Comparison of ENCODE assay signal across 8 cellular contexts in genomic region chr19:6372594-6373095, GRCh38. TPM values are rescaled to one million over a fixed set of nuclear protein-coding genes. Genes with fewer than 3 reads are reported as not detected.
A peak's percentile ranks its signal among the peaks of the same experiment; 100 is the strongest.
DNase-seq lines count a peak whose midpoint lies in the region; TF ChIP-seq lines count a peak whose summit lies in the region.

A gene with protein sequence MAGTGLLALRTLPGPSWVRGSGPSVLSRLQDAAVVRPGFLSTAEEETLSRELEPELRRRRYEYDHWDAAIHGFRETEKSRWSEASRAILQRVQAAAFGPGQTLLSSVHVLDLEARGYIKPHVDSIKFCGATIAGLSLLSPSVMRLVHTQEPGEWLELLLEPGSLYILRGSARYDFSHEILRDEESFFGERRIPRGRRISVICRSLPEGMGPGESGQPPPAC (plus strand): TSS chr19:6372794. CDS start chr19:6372821, 27 bp downstream.

- peaks cover 12 to 15% (median 12%) of the 10 kb centered on the region in 3 experiments; a peak in 6 of 7 replicates for H3K36me3 Mint-ChIP-seq in H9 (ENCODE audit: insufficient read depth in 1 of 3, low read depth in 3 of 3)
- peaks cover 20% of the 10 kb centered on the region for H3K36me3 Mint-ChIP-seq in nephron progenitor cell (ENCODE audit: low read depth)
- peaks cover 17% of the 10 kb centered on the region for H3K36me3 Mint-ChIP-seq in stimulated activated naive CD8-positive, alpha-beta T cell treated with anti-CD3 and anti-CD28 coated beads, Interleukin-15, Interleukin-2, amounts not matched to agents 100 ng/mL and 50 ng/mL, for 24 hours (ENCODE audit: low read depth)

- H2BK15ac ChIP-seq in H9 (ENCODE audit: low read depth, low read length), result no peak within 1 kb of the TSS

- peaks cover 9 to 19% of the 10 kb centered on the region in 2 experiments for H3K4me1 Mint-ChIP-seq in H9
- peaks cover 48% of the 10 kb centered on the region for H3K4me1 Mint-ChIP-seq in nephron progenitor cell
- H3K4me1 Mint-ChIP-seq in stimulated activated naive CD8-positive, alpha-beta T cell treated with anti-CD3 and anti-CD28 coated beads, Interleukin-15, Interleukin-2, amounts not matched to agents 100 ng/mL and 50 ng/mL, for 24 hours (ENCODE audit: low read depth), result peaks cover 13% of the 10 kb centered on the region

- H3K27me3 Mint-ChIP-seq in H9 (ENCODE audit: low read depth) (peaks cover 3% of the 10 kb centered on the region), nephron progenitor cell (ENCODE audit: low read depth, poor library complexity) (no peaks in the 10 kb centered on the region)
- H3K27me3 Mint-ChIP-seq in stimulated activated naive CD8-positive, alpha-beta T cell treated with anti-CD3 and anti-CD28 coated beads, Interleukin-15, Interleukin-2, amounts not matched to agents 100 ng/mL and 50 ng/mL, for 24 hours, result no peaks in the 10 kb centered on the region

- 0 out of 2 replicates have a peak, but pooled peaks cover 2% of the 10 kb centered on the region for H3K36me3 ChIP-seq in MG63

- no peaks in the 10 kb centered on the region for H4K20me1 ChIP-seq in H9 (ENCODE audit: control insufficient read depth, insufficient read depth, insufficient read length)

- H3K4me1 ChIP-seq in H9 (ENCODE audit: insufficient read depth, low read length), result no peaks in the 10 kb centered on the region

- no peaks in the 10 kb centered on the region for H3K23me2 ChIP-seq in H9 (ENCODE audit: insufficient read length, low read depth, low read length, poor library complexity, severe bottlenecking)

- no peak within 1 kb of the TSS for H2BK5ac ChIP-seq in H9 (ENCODE audit: insufficient read length, low read length)

- H3K79me2 ChIP-seq in H9 (ENCODE audit: insufficient read depth, low read length), result no peaks in the 10 kb centered on the region

- no peak within 1 kb of the TSS for H3K23ac ChIP-seq in H9 (ENCODE audit: insufficient read length, low read depth, low read length)

- H3K79me1 ChIP-seq in H9 (ENCODE audit: insufficient read depth, low read depth, low read length, poor library complexity, severe bottlenecking), result no peaks in the 10 kb centered on the region

- H3K27ac Mint-ChIP-seq in H9 (peak within 1 kb of the TSS; percentile 93 to 98 (median 97)), nephron progenitor cell (peak within 1 kb of the TSS; percentile 99)
- H3K27ac Mint-ChIP-seq in stimulated activated naive CD8-positive, alpha-beta T cell treated with anti-CD3 and anti-CD28 coated beads, Interleukin-15, Interleukin-2, amounts not matched to agents 100 ng/mL and 50 ng/mL, for 24 hours, result peak within 1 kb of the TSS; percentile 86

- H3K9ac ChIP-seq in H9 (ENCODE audit: extremely low read depth, insufficient read length, low read length), result peak within 1 kb of the TSS; percentile 68

- H3K4me3 Mint-ChIP-seq in H9, result peak within 1 kb of the TSS; percentile 86 to 89
- peak within 1 kb of the TSS; percentile 84 for H3K4me3 Mint-ChIP-seq in nephron progenitor cell
- peak within 1 kb of the TSS; percentile 81 for H3K4me3 Mint-ChIP-seq in stimulated activated naive CD8-positive, alpha-beta T cell treated with anti-CD3 and anti-CD28 coated beads, Interleukin-15, Interleukin-2, amounts not matched to agents 100 ng/mL and 50 ng/mL, for 24 hours

- no peak within 1 kb of the TSS for H2BK120ac ChIP-seq in H9 (ENCODE audit: low read depth, low read length, poor library complexity, severe bottlenecking)

- H2BK12ac ChIP-seq in H9 (ENCODE audit: insufficient read length, low read depth, low read length), result no peak within 1 kb of the TSS

- DNase-seq in EL (peak; percentile 100), H9 (peak; percentile 99), MG63 (peak; percentile 97), SIG-M5 (lab: John Stamatoyannopoulos, UW) (peak; percentile 97), fibroblast of villous mesenchyme (ENCODE audit: low read depth) (peak; percentile 100), nephron progenitor cell (peak; percentile 94)
- peak; percentile 94 for DNase-seq in activated gamma-delta T cell treated with anti-CD3 and anti-CD28 coated beads, Interleukin-2, amount 50 U/mL, for 16 hours (ENCODE audit: low read depth)

- no peak within 1 kb of the TSS for H3K4ac ChIP-seq in H9 (ENCODE audit: low read depth, low read length)

- no peak within 1 kb of the TSS for H3T11ph ChIP-seq in H9 (ENCODE audit: low read length)

- no peak within 1 kb of the TSS for H3K56ac ChIP-seq in H9 (ENCODE audit: insufficient read length, low read depth, low read length)

- H3K18ac ChIP-seq in H9 (ENCODE audit: insufficient read length, low read depth, low read length), result peak within 1 kb of the TSS; percentile 81

- WGBS in H9 (ENCODE audit: extremely low coverage, insufficient read length, low lambda C conversion rate), result no CpG with 5 or more reads among the region's 47 CpGs

- TF ChIP-seq CTCF in H9 (conservative IDR thresholded peaks at IDR 0.05) (no peak), fibroblast of villous mesenchyme (IDR thresholded peaks at IDR 0.05; ENCODE audit: insufficient read depth, low read depth, low read length) (no peak), nephron progenitor cell (IDR thresholded peaks at IDR 0.05) (no peak)

- H2BK20ac ChIP-seq in H9 (ENCODE audit: low read depth, low read length, poor library complexity, severe bottlenecking), result no peak within 1 kb of the TSS

- no peak within 1 kb of the TSS for H2AK5ac ChIP-seq in H9 (ENCODE audit: insufficient read length, low read length)

- H4K91ac ChIP-seq in H9 (ENCODE audit: insufficient read length, low read depth, low read length), result no peak within 1 kb of the TSS

- H3K14ac ChIP-seq in H9 (ENCODE audit: insufficient read depth, low read length), result peak within 1 kb of the TSS; percentile 78

- H3K9me3 ChIP-seq in H9 (ENCODE audit: control insufficient read depth, low read depth, low read length) (no peaks in the 10 kb centered on the region), MG63 (no peaks in the 10 kb centered on the region)

- H4K5ac ChIP-seq in H9 (ENCODE audit: insufficient read length, low read depth, low read length), result no peak within 1 kb of the TSS

- peak within 1 kb of the TSS; percentile 50 for H3K27ac ChIP-seq in H9 (ENCODE audit: insufficient read length, low read depth, low read length)

- H2AFZ ChIP-seq in H9 (ENCODE audit: low read length), result peak within 1 kb of the TSS; percentile 71

- H3K4me2 ChIP-seq in H9 (ENCODE audit: insufficient read depth, insufficient read length, low read length), result peak within 1 kb of the TSS; percentile 41

- H3K9me3 Mint-ChIP-seq in H9, result no peaks in the 10 kb centered on the region
- no peaks in the 10 kb centered on the region for H3K9me3 Mint-ChIP-seq in nephron progenitor cell
- H3K9me3 Mint-ChIP-seq in stimulated activated naive CD8-positive, alpha-beta T cell treated with anti-CD3 and anti-CD28 coated beads, Interleukin-15, Interleukin-2, amounts not matched to agents 100 ng/mL and 50 ng/mL, for 24 hours, result no peaks in the 10 kb centered on the region

- H3K4me3 ChIP-seq in MG63 (peak within 1 kb of the TSS; percentile 73), fibroblast of villous mesenchyme (ENCODE audit: low read depth, low read length) (peak within 1 kb of the TSS; percentile 82)

- H4K8ac ChIP-seq in H9 (replicated peaks; ENCODE audit: insufficient read length, low read depth, low read length), result no peak within 1 kb of the TSS

- no peaks in the 10 kb centered on the region for H3K27me3 ChIP-seq in H9 (ENCODE audit: insufficient read depth, low read length)
- no peaks in the 10 kb centered on the region for H3K27me3 ChIP-seq in MG63

RNA-seq across cellular contexts. Expression of the gene that starts here (rescaled TPM):
- total RNA-seq in H9 (2021), result 81.6 and 85.7 TPM in 2 replicates
- total RNA-seq in MG63 (2014; rRNA removed; shearing (Covaris generic); ENCODE audit: low replicate concordance), result 48.4 TPM in 2 replicates
- total RNA-seq in fibroblast of villous mesenchyme, result 35.4 and 47.7 TPM in 2 replicates

Comparison
In these comparisons a context has a peak if more than half of its experiments do, and no peak if none do; other contexts are left out.
1. Peak in every context shown above with its lines: DNase-seq, H3K4me3 ChIP-seq and H3K27ac ChIP-seq.